5 cellular contexts compared by ENCODE assay signal in genomic region chr18:50573196-50573595, GRCh38. TPM values are rescaled to one million over a fixed set of nuclear protein-coding genes. Genes with fewer than 3 reads are reported as not detected.
"Had no signal": no experiment of that assay in that cellular context is flagged by ENCODE, and none has a peak within 500 bp of the region (broad histone marks: within the 10 kb centered on the region; RNA-seq: fewer than 3 reads in every experiment).

No MANE protein-coding gene starts in this region.

RNA-seq across cellular contexts. Expression of gene MAPK4, which starts 13.3 kb away (rescaled TPM):
- total RNA-seq: LHCN-M2, OCI-LY7, PC-9, RPMI7951, SJCRH30 had no signal
